Comparison of ENCODE assay signal across 12 cellular contexts in the genomic region with DNA sequence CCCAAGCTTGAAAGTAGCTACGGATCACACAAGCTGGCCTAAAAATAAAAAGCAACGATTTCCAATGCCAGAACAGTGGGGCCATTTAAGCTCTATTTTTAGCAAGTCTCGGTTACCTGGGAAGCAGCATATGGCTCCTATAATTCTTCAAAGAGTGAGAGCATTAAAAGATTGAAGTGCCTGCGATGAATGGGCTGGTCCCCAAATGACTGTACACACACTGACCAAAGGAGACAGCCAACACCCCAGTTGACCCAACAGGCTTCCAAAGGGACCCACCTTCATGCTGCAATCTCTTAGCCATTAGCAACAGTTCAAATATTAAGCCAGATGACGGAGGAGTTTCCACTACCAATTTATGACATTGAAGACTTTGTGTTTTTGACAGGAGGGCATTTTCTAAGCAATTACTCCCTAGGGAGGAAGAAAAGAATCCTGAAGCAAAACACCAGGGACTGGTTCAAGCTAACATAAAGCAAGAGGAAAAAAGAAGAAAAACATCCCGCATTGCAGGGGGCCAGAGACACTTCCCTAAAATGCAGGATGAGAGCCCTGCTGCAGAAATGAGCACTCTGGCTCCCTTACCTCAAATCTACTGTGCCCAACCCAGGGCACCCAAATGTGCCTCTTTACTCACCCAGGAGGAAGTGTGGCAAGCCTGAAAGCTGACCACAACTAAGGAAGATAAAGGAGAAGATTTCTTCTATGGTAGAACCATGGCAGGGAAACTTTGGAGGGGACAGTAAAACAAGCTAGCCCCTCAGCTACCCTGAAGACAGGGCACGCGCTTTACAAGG. TPM values are rescaled to one million over a fixed set of nuclear protein-coding genes. Genes with fewer than 3 reads are reported as not detected.
DNase-seq lines count a peak whose midpoint lies in the region; ATAC-seq, FAIRE-seq and TF ChIP-seq lines count a peak whose summit lies in the region.
"Had no signal": no experiment of that assay in that cellular context is flagged by ENCODE, and none has a peak within 500 bp of the region (broad histone marks: within the 10 kb centered on the region; RNA-seq: fewer than 3 reads in every experiment).

No MANE protein-coding gene starts in this region.

- H3K4me3 Mint-ChIP-seq in Calu3 (ENCODE audit: low read depth, unreplicated experiment) = no peak overlapping the region

- H3K27ac Mint-ChIP-seq in Calu3 (ENCODE audit: unreplicated experiment) = no peak overlapping the region

- H3K4me1 ChIP-seq in GM12878 (ENCODE audit: control insufficient read depth, insufficient read depth, low read length) (peaks cover 67% of the 10 kb centered on the region), neutrophil (ENCODE audit: control insufficient read depth in 1 of 2, insufficient read depth in 1 of 2, low read depth in 1 of 2, low read length in 1 of 2) (peaks cover 97% of the 10 kb centered on the region in 2 experiments)

- peaks cover 13% of the 10 kb centered on the region for H3K4me1 Mint-ChIP-seq in Calu3 (ENCODE audit: low read depth, unreplicated experiment)

- H3K27me3 ChIP-seq in GM12878 (replicated peaks in 1 of 2; ENCODE audit: control insufficient read depth in 2 of 2, insufficient read depth in 2 of 2, low read length in 1 of 2) = no peaks in the 10 kb centered on the region
- H3K27me3 ChIP-seq in neutrophil = no peaks in the 10 kb centered on the region

- intact Hi-C loops in GM12878 (cut with micrococcal nuclease; ENCODE audit: unreplicated experiment) (no loop called here), Calu3 (cut with micrococcal nuclease; ENCODE audit: unreplicated experiment) (no loop called here)

- BruUV-seq in GM12878 (replicated peaks; lab: Mats Ljungman, UMichigan) = no TSS peak
- no TSS peak for BruUV-seq in Calu3 (replicated peaks; lab: Mats Ljungman, UMichigan)

- in situ Hi-C loops in GM12878 (cut with MboI) = loop anchor here (10.0 kb wide), 1 partner anchor 1011 kb away; no protein-coding TSS in a partner anchor

- RAD21 ChIA-PET in GM12878 (lab: Charles Lee; ENCODE audit: unreplicated experiment) = interaction anchor here (0.6 to 4.6 kb wide), 11 partner anchors 11 to 132 kb away, joined by 3 to 73 read pairs (median 3); no protein-coding TSS in a partner anchor

- SMC1A ChIA-PET in GM12878 (lab: Charles Lee; ENCODE audit: uncharacterized antibody, unreplicated experiment) = interaction anchor here (0.6 to 1.9 kb wide), 14 partner anchors 10 to 122 kb away, joined by 3 to 27 read pairs (median 4); no protein-coding TSS in a partner anchor

- DNase-seq in GM12891 (ENCODE audit: insufficient read length, low spot score) (no peak), NCI-H2227 treated with DMSO at 0.1 percent for 48 hours (lab: John Stamatoyannopoulos, UW) (peak; percentile 48), GM12878 (ENCODE audit: low read depth, low spot score) (no peak), Calu3 (no peak), glomerular visceral epithelial cell (ENCODE audit: extremely low spot score) (no peak), SHP77 (lab: John Stamatoyannopoulos, UW) (no peak)
- DNase-seq: amniotic stem cell, NCI-H446, posterior cingulate gyrus had no signal

- TF ChIP-seq CTCF in GM12878 (IDR thresholded peaks at IDR 0.05 in 2 of 3, conservative IDR thresholded peaks at IDR 0.05 in 1 of 3; ENCODE audit: control insufficient read depth in 2 of 3, extremely low read depth in 1 of 3, insufficient read depth in 1 of 3, low read depth in 3 of 3, low read length in 3 of 3) (no peak), neutrophil (IDR thresholded peaks at IDR 0.05) (no peak), Calu3 (IDR thresholded peaks at IDR 0.05; ENCODE audit: unreplicated experiment) (no peak)

- POLR2A ChIA-PET in GM12878 (lab: Charles Lee) = interaction anchor here (0.6 to 2.1 kb wide), 11 partner anchors 9 to 125 kb away, joined by 3 to 12 read pairs (median 4); no protein-coding TSS in a partner anchor

- H3K36me3 Mint-ChIP-seq in Calu3 (ENCODE audit: insufficient read depth, unreplicated experiment) = no peaks in the 10 kb centered on the region

- peak; percentile 24 for ATAC-seq in GM12878

- H3K9me3 ChIP-seq in GM12878 (replicated peaks; ENCODE audit: control insufficient read depth, insufficient read depth, low read length) (no peaks in the 10 kb centered on the region; the same call in 2 of the 3 replicates), neutrophil (no peaks in the 10 kb centered on the region)

- H3K27ac ChIP-seq in GM12878 (ENCODE audit: control insufficient read depth, insufficient read depth) (peak overlapping the region; percentile 93), neutrophil (peak overlapping the region; percentile 88)
- H3K27ac ChIP-seq: VCaP had no signal

- H3K4me2 ChIP-seq in GM12878 (ENCODE audit: control insufficient read depth, insufficient read depth) = peak overlapping the region; percentile 49

- H3K79me2 ChIP-seq in GM12878 (ENCODE audit: control insufficient read depth, insufficient read depth, low read length) = peaks cover 95% of the 10 kb centered on the region

- CTCF ChIA-PET in GM12878 (lab: Yijun Ruan, JAX) = interaction anchor here (1.4 to 1.7 kb wide), 3 partner anchors 10 to 15 kb away, joined by 3 to 12 read pairs (median 7); no protein-coding TSS in a partner anchor
- CTCF ChIA-PET in Calu3 (lab: Charles Lee) = no interaction called here

- no peak for TF ChIP-seq RAD21 in GM12878 (IDR thresholded peaks at IDR 0.05; ENCODE audit: insufficient read depth, low read depth, low read length)

- TF ChIP-seq POLR2A in GM12891 (IDR thresholded peaks at IDR 0.05; ENCODE audit: low read depth, low read length) (no peak), GM12878 (IDR thresholded peaks at IDR 0.05; ENCODE audit: low read depth, low read length) (no peak)

- H3K9ac ChIP-seq in GM12878 (ENCODE audit: control insufficient read depth, insufficient read depth, low read length) = peak overlapping the region; percentile 72

- no peaks in the 10 kb centered on the region for H4K20me1 ChIP-seq in GM12878 (ENCODE audit: control insufficient read depth, insufficient read depth)

- H3K4me3 ChIP-seq in GM12878 (no peak overlapping the region), neutrophil (ENCODE audit: low read depth in 1 of 2, low read length in 1 of 2) (peak overlapping the region; percentile 50 to 52)

- WGBS in GM12878 (ENCODE audit: insufficient coverage, insufficient replicate concordance, low lambda C conversion rate, missing lambda C conversion rate) = 13% methylated on average over 8 of the region's 8 CpGs

- H3K9me3 Mint-ChIP-seq in Calu3 (ENCODE audit: low read depth, unreplicated experiment) = no peaks in the 10 kb centered on the region

- H3K27me3 Mint-ChIP-seq in Calu3 (ENCODE audit: unreplicated experiment) = no peaks in the 10 kb centered on the region

- TF ChIP-seq EP300 in GM12878 (IDR thresholded peaks at IDR 0.05; ENCODE audit: borderline replicate concordance in 1 of 2, control insufficient read depth in 1 of 2, low read depth in 2 of 2, low read length in 2 of 2) = no peak

- no peaks in the 10 kb centered on the region; a peak in 1 of 4 replicates for H3K36me3 ChIP-seq in GM12878 (ENCODE audit: control insufficient read depth in 2 of 2, insufficient read depth in 2 of 2, low read length in 1 of 2)
- H3K36me3 ChIP-seq in neutrophil = no peaks in the 10 kb centered on the region

- H2AFZ ChIP-seq in GM12878 (ENCODE audit: control insufficient read depth, low read depth, low read length) = no peak overlapping the region

- FAIRE-seq in GM12891 (lab: Jason Lieb, UNC) (peak; percentile 57), GM12878 (lab: Jason Lieb, UNC) (no peak)
- FAIRE-seq: G401.6 had no signal

TF ChIP-seq in GM12891, 5 proteins besides CTCF, POLR2A, EP300 and RAD21:
- TF ChIP-seq SPI1 (IDR thresholded peaks at IDR 0.05; ENCODE audit: low read depth, low read length) = peak; percentile 40; the same call in 1 of the 2 replicates
- no peak for TF ChIP-seq POLR2AphosphoS5 (IDR thresholded peaks at IDR 0.05; ENCODE audit: low read depth, low read length)

TF ChIP-seq in GM12878, 131 proteins besides CTCF, POLR2A, EP300 and RAD21 (continues in another document):
- TF ChIP-seq MEF2B (IDR thresholded peaks at IDR 0.05; ENCODE audit: partially characterized antibody, poor library complexity, severe bottlenecking) (peak; percentile 38), E4F1 (IDR thresholded peaks at IDR 0.05; ENCODE audit: borderline replicate concordance, partially characterized antibody) (no peak)

RNA-seq across cellular contexts. Expression of gene SH3KBP1, which starts 21.6 kb away (rescaled TPM):
- 103 TPM for polyA plus RNA-seq in GM12891 (2012; ENCODE audit: low read depth, missing spikeins)
- 127 and 135 TPM in 2 replicates for total RNA-seq in GM12878 (2013; cell fraction: nucleolus; rRNA removed)
- total RNA-seq in GM12878 (2014; rRNA removed) (62.9 and 64.1 TPM in 2 replicates), GM12878 (2014; rRNA removed; fragmentation: Illumina TruSeq; extraction: Trizol) (93.8 and 97.0 TPM in 2 replicates), GM12878 (2021) (133 and 147 TPM in 2 replicates), Calu3 (2022) (97.9 and 105 TPM in 2 replicates)
- 47.8 TPM for polyA plus RNA-seq in GM12878 (2011; ENCODE audit: low read depth)
- polyA plus RNA-seq in GM12878 (2011; rRNA removed) (196 and 229 TPM in 2 replicates), GM12878 (2014; fragmentation: Illumina TruSeq; extraction: Trizol) (138 and 150 TPM in 2 replicates), GM12878 (2014; fragmentation: Nextera tagmentation; extraction: Ambion mirVana) (10 to 100 TPM; 19.4 to 29.4 TPM), GM12878 (2014; rRNA removed) (77.0 and 88.7 TPM in 2 replicates), GM12878 (2016; fragmentation: Nextera tagmentation; extraction: Ambion mirVana) (100 to 1,000 TPM; 202 to 208 TPM)
- 102 and 107 TPM in 2 replicates for polyA plus RNA-seq in GM12878 (2011; cell fraction: cytosol; rRNA removed)
- 109 and 117 TPM in 2 replicates for polyA plus RNA-seq in GM12878 (2011; cell fraction: nucleus; rRNA removed)
- polyA plus RNA-seq in GM12878 (2012) = 97.8 and 124 TPM in 2 replicates
- 189 and 277 TPM in 2 replicates for polyA minus RNA-seq in GM12878 (2011; rRNA and poly(A)+ RNA removed)
- polyA minus RNA-seq in GM12878 (2011; cell fraction: cytosol; rRNA and poly(A)+ RNA removed) = 51.5 and 57.2 TPM in 2 replicates
- polyA minus RNA-seq in GM12878 (2011; cell fraction: nucleus; rRNA and poly(A)+ RNA removed) = 31.6 and 79.4 TPM in 2 replicates
